Comparison of ENCODE assay signal across 1 cellular context in genomic region chr5:77644443-77645157, GRCh38.
TF ChIP-seq lines count a peak whose summit lies in the region.

No MANE protein-coding gene starts in this region.

TF ChIP-seq in GM12878, 131 proteins besides CTCF, POLR2A, EP300 and RAD21 (continued from another document):
- TF ChIP-seq ZBTB4 (CRISPR knock-in tag; IDR thresholded peaks at IDR 0.05) = no peak
- TF ChIP-seq SIX5 (IDR thresholded peaks at IDR 0.05; ENCODE audit: low read depth, low read length, severe bottlenecking) = no peak
- TF ChIP-seq ETV6 (conservative IDR thresholded peaks at IDR 0.05 in 1 of 2, IDR thresholded peaks at IDR 0.05 in 1 of 2; ENCODE audit: borderline replicate concordance in 1 of 2, low read depth in 1 of 2) = no peak
- TF ChIP-seq CREM (IDR thresholded peaks at IDR 0.05; ENCODE audit: low read depth) = no peak
- no peak for TF ChIP-seq IKZF1 (conservative IDR thresholded peaks at IDR 0.05)
- TF ChIP-seq BACH1 (IDR thresholded peaks at IDR 0.05; ENCODE audit: borderline replicate concordance) = no peak
- TF ChIP-seq SREBF2 (IDR thresholded peaks at IDR 0.05; ENCODE audit: low read length) = no peak
- TF ChIP-seq HDGF (IDR thresholded peaks at IDR 0.05) = 0 out of 2 replicates have a peak, but pooled peaks have one; percentile 46
- 0 out of 2 replicates have a peak, but pooled peaks have one; percentile 30 for TF ChIP-seq MLLT1 (IDR thresholded peaks at IDR 0.05)
- TF ChIP-seq CEBPB (IDR thresholded peaks at IDR 0.05; ENCODE audit: borderline replicate concordance in 1 of 2, low read depth in 2 of 2, low read length in 2 of 2) = no peak
- no peak for TF ChIP-seq RBBP5 (conservative IDR thresholded peaks at IDR 0.05)
- no peak for TF ChIP-seq RFX5 (IDR thresholded peaks at IDR 0.05; ENCODE audit: low read depth, low read length)
- TF ChIP-seq ZNF622 (IDR thresholded peaks at IDR 0.05) = no peak
- peak; percentile 34; the same call in 1 of the 2 replicates for TF ChIP-seq NBN (IDR thresholded peaks at IDR 0.05)
- TF ChIP-seq YBX1 (IDR thresholded peaks at IDR 0.05) = peak; percentile 80; the same call in 1 of the 2 replicates
- no peak for TF ChIP-seq ATF3 (IDR thresholded peaks at IDR 0.05; ENCODE audit: borderline replicate concordance, extremely low read depth, low read depth, low read length)
- TF ChIP-seq SMC3 (IDR thresholded peaks at IDR 0.05; ENCODE audit: borderline replicate concordance, low read length) = no peak
- no peak for TF ChIP-seq MEF2B (IDR thresholded peaks at IDR 0.05; ENCODE audit: partially characterized antibody, poor library complexity, severe bottlenecking)
- no peak for TF ChIP-seq GATAD2B (conservative IDR thresholded peaks at IDR 0.05; ENCODE audit: low read depth)
- no peak for TF ChIP-seq ZNF24 (IDR thresholded peaks at IDR 0.05)
- no peak for TF ChIP-seq POU2F2 (IDR thresholded peaks at IDR 0.05; ENCODE audit: borderline replicate concordance, low read depth, low read length)
- 0 out of 2 replicates have a peak, but pooled peaks have one; percentile 1 for TF ChIP-seq BMI1 (IDR thresholded peaks at IDR 0.05; ENCODE audit: borderline replicate concordance)
- TF ChIP-seq ZNF687 (IDR thresholded peaks at IDR 0.05) = no peak
- TF ChIP-seq BHLHE40 (IDR thresholded peaks at IDR 0.05; ENCODE audit: borderline replicate concordance in 1 of 2, low read depth in 2 of 2, low read length in 1 of 2) = no peak
- TF ChIP-seq PBX3 (IDR thresholded peaks at IDR 0.05; ENCODE audit: insufficient replicate concordance, low read depth, low read length) = no peak
- TF ChIP-seq TARDBP (IDR thresholded peaks at IDR 0.05; ENCODE audit: borderline replicate concordance) = no peak
- no peak for TF ChIP-seq USF2 (IDR thresholded peaks at IDR 0.05; ENCODE audit: borderline replicate concordance, low read depth, low read length)
- TF ChIP-seq MYC (IDR thresholded peaks at IDR 0.05; ENCODE audit: insufficient read depth, insufficient read length, insufficient replicate concordance, low read length, severe bottlenecking) = no peak
